In the genomic region with DNA sequence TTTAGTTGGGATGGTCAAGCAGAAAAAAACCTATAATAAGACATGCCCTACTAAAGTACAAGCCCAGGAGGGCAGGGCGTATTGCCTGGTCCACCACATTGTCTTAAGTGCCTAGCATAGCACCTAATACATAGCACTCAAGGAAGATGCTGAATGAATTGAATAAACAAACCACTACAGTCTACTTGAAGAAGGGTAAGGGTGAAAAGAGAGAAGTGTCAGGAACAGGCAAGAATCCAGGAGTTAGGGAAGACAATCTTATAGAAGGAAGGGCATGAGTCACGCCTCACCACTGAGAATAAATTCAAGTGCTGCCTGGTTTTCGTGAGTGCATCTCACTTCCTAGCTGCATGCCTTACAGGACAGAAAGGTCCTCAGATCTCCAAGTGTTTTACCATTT, we compare ENCODE assay signal across 1 cellular context.
TF ChIP-seq lines count a peak whose summit lies in the region.

No MANE protein-coding gene starts in this region.

TF ChIP-seq in GM23338, 12 proteins besides CTCF, POLR2A, EP300 and RAD21:
- TF ChIP-seq, protein P1, sequence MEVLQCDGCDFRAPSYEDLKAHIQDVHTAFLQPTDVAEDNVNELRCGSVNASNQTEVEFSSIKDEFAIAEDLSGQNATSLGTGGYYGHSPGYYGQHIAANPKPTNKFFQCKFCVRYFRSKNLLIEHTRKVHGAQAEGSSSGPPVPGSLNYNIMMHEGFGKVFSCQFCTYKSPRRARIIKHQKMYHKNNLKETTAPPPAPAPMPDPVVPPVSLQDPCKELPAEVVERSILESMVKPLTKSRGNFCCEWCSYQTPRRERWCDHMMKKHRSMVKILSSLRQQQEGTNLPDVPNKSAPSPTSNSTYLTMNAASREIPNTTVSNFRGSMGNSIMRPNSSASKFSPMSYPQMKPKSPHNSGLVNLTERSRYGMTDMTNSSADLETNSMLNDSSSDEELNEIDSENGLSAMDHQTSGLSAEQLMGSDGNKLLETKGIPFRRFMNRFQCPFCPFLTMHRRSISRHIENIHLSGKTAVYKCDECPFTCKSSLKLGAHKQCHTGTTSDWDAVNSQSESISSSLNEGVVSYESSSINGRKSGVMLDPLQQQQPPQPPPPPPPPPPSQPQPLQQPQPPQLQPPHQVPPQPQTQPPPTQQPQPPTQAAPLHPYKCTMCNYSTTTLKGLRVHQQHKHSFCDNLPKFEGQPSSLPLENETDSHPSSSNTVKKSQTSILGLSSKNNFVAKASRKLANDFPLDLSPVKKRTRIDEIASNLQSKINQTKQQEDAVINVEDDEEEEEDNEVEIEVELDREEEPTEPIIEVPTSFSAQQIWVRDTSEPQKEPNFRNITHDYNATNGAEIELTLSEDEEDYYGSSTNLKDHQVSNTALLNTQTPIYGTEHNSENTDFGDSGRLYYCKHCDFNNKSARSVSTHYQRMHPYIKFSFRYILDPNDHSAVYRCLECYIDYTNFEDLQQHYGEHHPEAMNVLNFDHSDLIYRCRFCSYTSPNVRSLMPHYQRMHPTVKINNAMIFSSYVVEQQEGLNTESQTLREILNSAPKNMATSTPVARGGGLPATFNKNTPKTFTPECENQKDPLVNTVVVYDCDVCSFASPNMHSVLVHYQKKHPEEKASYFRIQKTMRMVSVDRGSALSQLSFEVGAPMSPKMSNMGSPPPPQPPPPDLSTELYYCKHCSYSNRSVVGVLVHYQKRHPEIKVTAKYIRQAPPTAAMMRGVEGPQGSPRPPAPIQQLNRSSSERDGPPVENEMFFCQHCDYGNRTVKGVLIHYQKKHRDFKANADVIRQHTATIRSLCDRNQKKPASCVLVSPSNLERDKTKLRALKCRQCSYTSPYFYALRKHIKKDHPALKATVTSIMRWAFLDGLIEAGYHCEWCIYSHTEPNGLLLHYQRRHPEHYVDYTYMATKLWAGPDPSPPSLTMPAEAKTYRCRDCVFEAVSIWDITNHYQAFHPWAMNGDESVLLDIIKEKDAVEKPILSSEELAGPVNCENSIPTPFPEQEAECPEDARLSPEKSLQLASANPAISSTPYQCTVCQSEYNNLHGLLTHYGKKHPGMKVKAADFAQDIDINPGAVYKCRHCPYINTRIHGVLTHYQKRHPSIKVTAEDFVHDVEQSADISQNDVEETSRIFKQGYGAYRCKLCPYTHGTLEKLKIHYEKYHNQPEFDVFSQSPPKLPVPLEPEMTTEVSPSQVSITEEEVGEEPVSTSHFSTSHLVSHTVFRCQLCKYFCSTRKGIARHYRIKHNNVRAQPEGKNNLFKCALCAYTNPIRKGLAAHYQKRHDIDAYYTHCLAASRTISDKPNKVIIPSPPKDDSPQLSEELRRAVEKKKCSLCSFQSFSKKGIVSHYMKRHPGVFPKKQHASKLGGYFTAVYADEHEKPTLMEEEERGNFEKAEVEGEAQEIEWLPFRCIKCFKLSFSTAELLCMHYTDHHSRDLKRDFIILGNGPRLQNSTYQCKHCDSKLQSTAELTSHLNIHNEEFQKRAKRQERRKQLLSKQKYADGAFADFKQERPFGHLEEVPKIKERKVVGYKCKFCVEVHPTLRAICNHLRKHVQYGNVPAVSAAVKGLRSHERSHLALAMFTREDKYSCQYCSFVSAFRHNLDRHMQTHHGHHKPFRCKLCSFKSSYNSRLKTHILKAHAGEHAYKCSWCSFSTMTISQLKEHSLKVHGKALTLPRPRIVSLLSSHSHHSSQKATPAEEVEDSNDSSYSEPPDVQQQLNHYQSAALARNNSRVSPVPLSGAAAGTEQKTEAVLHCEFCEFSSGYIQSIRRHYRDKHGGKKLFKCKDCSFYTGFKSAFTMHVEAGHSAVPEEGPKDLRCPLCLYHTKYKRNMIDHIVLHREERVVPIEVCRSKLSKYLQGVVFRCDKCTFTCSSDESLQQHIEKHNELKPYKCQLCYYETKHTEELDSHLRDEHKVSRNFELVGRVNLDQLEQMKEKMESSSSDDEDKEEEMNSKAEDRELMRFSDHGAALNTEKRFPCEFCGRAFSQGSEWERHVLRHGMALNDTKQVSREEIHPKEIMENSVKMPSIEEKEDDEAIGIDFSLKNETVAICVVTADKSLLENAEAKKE (CRISPR knock-in tag; IDR thresholded peaks at IDR 0.05) = no peak
- TF ChIP-seq CREB1 (CRISPR knock-in tag; IDR thresholded peaks at IDR 0.05; ENCODE audit: low read depth) = no peak
- TF ChIP-seq EZH2phosphoT487 (IDR thresholded peaks at IDR 0.05; ENCODE audit: unreplicated experiment) = no peak
- TF ChIP-seq NANOG (IDR thresholded peaks at IDR 0.05; ENCODE audit: borderline replicate concordance) = no peak
- TF ChIP-seq, protein P2, sequence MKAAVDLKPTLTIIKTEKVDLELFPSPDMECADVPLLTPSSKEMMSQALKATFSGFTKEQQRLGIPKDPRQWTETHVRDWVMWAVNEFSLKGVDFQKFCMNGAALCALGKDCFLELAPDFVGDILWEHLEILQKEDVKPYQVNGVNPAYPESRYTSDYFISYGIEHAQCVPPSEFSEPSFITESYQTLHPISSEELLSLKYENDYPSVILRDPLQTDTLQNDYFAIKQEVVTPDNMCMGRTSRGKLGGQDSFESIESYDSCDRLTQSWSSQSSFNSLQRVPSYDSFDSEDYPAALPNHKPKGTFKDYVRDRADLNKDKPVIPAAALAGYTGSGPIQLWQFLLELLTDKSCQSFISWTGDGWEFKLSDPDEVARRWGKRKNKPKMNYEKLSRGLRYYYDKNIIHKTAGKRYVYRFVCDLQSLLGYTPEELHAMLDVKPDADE (IDR thresholded peaks at IDR 0.05) = no peak
- TF ChIP-seq STAT1 (IDR thresholded peaks at IDR 0.05; ENCODE audit: unreplicated experiment) = no peak
TF ChIP-seq in GM23338: peak in this region for 0.
